Comparison of ENCODE assay signal across 17 cellular contexts in genomic region chr10:47178537-47179290, GRCh38.
DNase-seq lines count a peak whose midpoint lies in the region; ATAC-seq and TF ChIP-seq lines count a peak whose summit lies in the region.
"Had no signal": no experiment of that assay in that cellular context is flagged by ENCODE, and none has a peak within 500 bp of the region (broad histone marks: within the 10 kb centered on the region; RNA-seq: fewer than 3 reads in every experiment).

No MANE protein-coding gene starts in this region.

- no peak overlapping the region for H3K56ac ChIP-seq in IMR-90 (ENCODE audit: extremely low read depth, insufficient read depth, low read length)

- H2BK120ac ChIP-seq in IMR-90 (ENCODE audit: low read depth, low read length), result no peak overlapping the region

- no peaks in the 10 kb centered on the region for H3K79me1 ChIP-seq in IMR-90 (ENCODE audit: low read depth in 1 of 2, low read length in 2 of 2)

- H4K8ac ChIP-seq in IMR-90 (ENCODE audit: low read depth in 2 of 2, low read length in 2 of 2), result no peak overlapping the region

- no peak overlapping the region for H3K27ac Mint-ChIP-seq in activated CD8-positive, alpha-beta memory T cell treated with anti-CD3 and anti-CD28 coated beads, Interleukin-2, amount 10 ng/mL, durations not matched to agents 7 days and 5 days
- no peak overlapping the region for H3K27ac Mint-ChIP-seq in activated CD8-positive, alpha-beta T cell treated with anti-CD3 and anti-CD28 coated beads, Interleukin-2, amount 10 ng/mL, durations not matched to agents 7 days and 5 days
- H3K27ac Mint-ChIP-seq in natural killer cell, result no peak overlapping the region
- H3K27ac Mint-ChIP-seq in CD8-positive, alpha-beta T cell, result no peak overlapping the region
- H3K27ac Mint-ChIP-seq: CD4-positive, alpha-beta T cell had no signal

- no peak overlapping the region for H3K4ac ChIP-seq in IMR-90 (ENCODE audit: low read depth, low read length)

- H3K4me2 ChIP-seq in IMR-90 (ENCODE audit: low read depth, low read length), result no peak overlapping the region
- H3K4me2 ChIP-seq: A549 had no signal

- peak; percentile 38 for ATAC-seq in activated CD8-positive, alpha-beta memory T cell treated with anti-CD3 and anti-CD28 coated beads, Interleukin-2, amount 10 ng/mL, durations not matched to agents 7 days and 5 days
- ATAC-seq in IMR-90 (ENCODE audit: low read depth) (no peak), natural killer cell (peak; percentile 12 to 31 (median 25))
- ATAC-seq in activated CD8-positive, alpha-beta T cell treated with anti-CD3 and anti-CD28 coated beads, Interleukin-2, amount 10 ng/mL, durations not matched to agents 7 days and 5 days, result peak; percentile 14
- ATAC-seq in CD8-positive, alpha-beta T cell, result no peak

- no peaks in the 10 kb centered on the region for H3K36me3 Mint-ChIP-seq in activated CD8-positive, alpha-beta memory T cell treated with anti-CD3 and anti-CD28 coated beads, Interleukin-2, amount 10 ng/mL, durations not matched to agents 7 days and 5 days
- H3K36me3 Mint-ChIP-seq in activated CD8-positive, alpha-beta T cell treated with anti-CD3 and anti-CD28 coated beads, Interleukin-2, amount 10 ng/mL, durations not matched to agents 7 days and 5 days (ENCODE audit: low read depth), result no peaks in the 10 kb centered on the region
- H3K36me3 Mint-ChIP-seq in natural killer cell, result no peaks in the 10 kb centered on the region
- no peaks in the 10 kb centered on the region for H3K36me3 Mint-ChIP-seq in CD8-positive, alpha-beta T cell

- no peaks in the 10 kb centered on the region for H3K36me3 ChIP-seq in IMR-90 (ENCODE audit: control insufficient read depth, insufficient read depth, low read length)
- H3K36me3 ChIP-seq in CD8-positive, alpha-beta T cell (ENCODE audit: insufficient read depth, low read length), result no peaks in the 10 kb centered on the region
- H3K36me3 ChIP-seq: Peyer's patch had no signal

- dilution Hi-C loops in IMR-90 (cut with HindIII; ENCODE audit: low sequenced_read_pairs, unreplicated experiment), result no loop called here

- H2AK5ac ChIP-seq in IMR-90 (ENCODE audit: low read depth, low read length), result peak overlapping the region; percentile 37; the same call in 1 of the 2 replicates

- no TSS peak for BruUV-seq in IMR-90 (replicated peaks; lab: Mats Ljungman, UMichigan)

- no peak overlapping the region for H3K4me3 ChIP-seq in IMR-90 (ENCODE audit: insufficient read depth, low read depth, low read length)
- no peak overlapping the region for H3K4me3 ChIP-seq in CD8-positive, alpha-beta T cell (ENCODE audit: low read depth, low read length)
- H3K4me3 ChIP-seq: A549, Peyer's patch had no signal

- no peak for TF ChIP-seq CTCF in IMR-90 (conservative IDR thresholded peaks at IDR 0.05; ENCODE audit: low read depth, low read length)
- no peak for TF ChIP-seq CTCF in natural killer cell (IDR thresholded peaks at IDR 0.05)
- no peak for TF ChIP-seq CTCF in CD8-positive, alpha-beta T cell (IDR thresholded peaks at IDR 0.05)

- H3K4me1 ChIP-seq in IMR-90 (ENCODE audit: control insufficient read depth, insufficient read depth, low read length), result peaks cover 12% of the 10 kb centered on the region
- H3K4me1 ChIP-seq in CD8-positive, alpha-beta T cell (ENCODE audit: insufficient read depth, low read length), result no peaks in the 10 kb centered on the region
- H3K4me1 ChIP-seq: A549, Peyer's patch had no signal

- no peak overlapping the region; the same call in 2 of the 3 replicates for H2BK15ac ChIP-seq in IMR-90 (ENCODE audit: low read depth, low read length)

- no peak overlapping the region for H2BK20ac ChIP-seq in IMR-90 (ENCODE audit: low read depth, low read length)

- no peaks in the 10 kb centered on the region; the same call in 1 of the 2 replicates for H3K27me3 ChIP-seq in IMR-90 (ENCODE audit: control insufficient read depth, insufficient read depth, low read length)
- no peaks in the 10 kb centered on the region for H3K27me3 ChIP-seq in CD8-positive, alpha-beta T cell (ENCODE audit: insufficient read depth, low read length)
- H3K27me3 ChIP-seq: Peyer's patch had no signal

- peaks cover 11% of the 10 kb centered on the region for H3K9me1 ChIP-seq in IMR-90 (ENCODE audit: insufficient read depth, low read length)

- H4K5ac ChIP-seq in IMR-90 (ENCODE audit: low read depth, low read length), result no peak overlapping the region

- no peak overlapping the region for H3K4me3 Mint-ChIP-seq in activated CD8-positive, alpha-beta memory T cell treated with anti-CD3 and anti-CD28 coated beads, Interleukin-2, amount 10 ng/mL, durations not matched to agents 7 days and 5 days
- H3K4me3 Mint-ChIP-seq in activated CD8-positive, alpha-beta T cell treated with anti-CD3 and anti-CD28 coated beads, Interleukin-2, amount 10 ng/mL, durations not matched to agents 7 days and 5 days, result no peak overlapping the region
- no peak overlapping the region for H3K4me3 Mint-ChIP-seq in natural killer cell
- H3K4me3 Mint-ChIP-seq in CD8-positive, alpha-beta T cell, result no peak overlapping the region
- H3K4me3 Mint-ChIP-seq: CD4-positive, alpha-beta T cell had no signal

- no peaks in the 10 kb centered on the region for H3K9me3 Mint-ChIP-seq in activated CD8-positive, alpha-beta memory T cell treated with anti-CD3 and anti-CD28 coated beads, Interleukin-2, amount 10 ng/mL, durations not matched to agents 7 days and 5 days (ENCODE audit: low read depth)
- H3K9me3 Mint-ChIP-seq in activated CD8-positive, alpha-beta T cell treated with anti-CD3 and anti-CD28 coated beads, Interleukin-2, amount 10 ng/mL, durations not matched to agents 7 days and 5 days (ENCODE audit: insufficient read depth), result no peaks in the 10 kb centered on the region
- no peaks in the 10 kb centered on the region for H3K9me3 Mint-ChIP-seq in natural killer cell
- H3K9me3 Mint-ChIP-seq in CD8-positive, alpha-beta T cell, result no peaks in the 10 kb centered on the region
- H3K9me3 Mint-ChIP-seq: CD4-positive, alpha-beta T cell had no signal

- no peak overlapping the region for H3K9ac ChIP-seq in IMR-90 (ENCODE audit: low read depth, low read length)

- H4K91ac ChIP-seq in IMR-90 (ENCODE audit: insufficient read depth, low read depth, low read length), result no peak overlapping the region

- CTCF ChIA-PET in activated CD8-positive, alpha-beta memory T cell treated with anti-CD3 and anti-CD28 coated beads, Interleukin-2, amount 10 ng/mL, durations not matched to agents 7 days and 5 days (lab: Charles Lee), result interaction anchor here (0.9 to 1.1 kb wide), 2 partner anchors 12 to 131 kb away, joined by 3 to 4 read pairs; no protein-coding TSS in a partner anchor
- CTCF ChIA-PET in IMR-90 (lab: Yijun Ruan, JAX), result no interaction called here
- CTCF ChIA-PET in activated CD8-positive, alpha-beta T cell treated with anti-CD3 and anti-CD28 coated beads, Interleukin-2, amount 10 ng/mL, durations not matched to agents 7 days and 5 days (lab: Charles Lee), result interaction anchor here (0.7 to 1.7 kb wide), 4 partner anchors 13 to 141 kb away, joined by 3 to 6 read pairs (median 4); no protein-coding TSS in a partner anchor
- CTCF ChIA-PET in CD8-positive, alpha-beta T cell (lab: Charles Lee), result interaction anchor here (0.7 to 1.6 kb wide), 2 partner anchors 26 to 28 kb away, joined by 3 read pairs; no protein-coding TSS in a partner anchor

- no peak overlapping the region for H2BK5ac ChIP-seq in IMR-90 (ENCODE audit: low read depth, low read length, poor library complexity, severe bottlenecking)

- no peak for TF ChIP-seq POLR2A in IMR-90 (IDR thresholded peaks at IDR 0.05; ENCODE audit: low read depth, low read length)

- no peak for DNase-seq in activated CD8-positive, alpha-beta memory T cell treated with anti-CD3 and anti-CD28 coated beads, Interleukin-2, amount 10 ng/mL, durations not matched to agents 7 days and 5 days
- no peak for DNase-seq in activated CD8-positive, alpha-beta memory T cell treated with anti-CD3 and anti-CD28 coated beads for 24 hours
- no peak for DNase-seq in IMR-90
- DNase-seq in activated CD8-positive, alpha-beta T cell treated with anti-CD3 and anti-CD28 coated beads, Interleukin-2, amount 10 ng/mL, durations not matched to agents 7 days and 5 days, result no peak
- DNase-seq in natural killer cell, result no peak
- no peak for DNase-seq in CD8-positive, alpha-beta T cell
- no peak for DNase-seq in HPDE6-E6E7 (ENCODE audit: extremely low spot score)
- DNase-seq: CD4-positive, alpha-beta T cell; DMS153; KG1; NCI-H1105 treated with DMSO at 0.1 percent for 48 hours; NCI-H1694; NCI-H2081 treated with DMSO at 0.1 percent for 48 hours; NCI-H748 treated with DMSO at 0.1 percent for 48 hours; NK-92 treated with Interleukin-12 subunit alpha and Interleukin-12 subunit beta, amount 100 ng/mL, for 24 hours; Peyer's patch had no signal

- POLR2A ChIA-PET in IMR-90 (lab: Charles Lee; ENCODE audit: unreplicated experiment), result no interaction called here
- POLR2A ChIA-PET in activated CD8-positive, alpha-beta T cell treated with anti-CD3 and anti-CD28 coated beads, Interleukin-2, amount 10 ng/mL, durations not matched to agents 7 days and 5 days (lab: Charles Lee), result no interaction called here
- POLR2A ChIA-PET in CD8-positive, alpha-beta T cell (lab: Charles Lee), result interaction anchor here (1.3 kb wide), 1 partner anchor 13 kb away, joined by 3 read pairs; no protein-coding TSS in a partner anchor

- no peaks in the 10 kb centered on the region for H3K9me3 ChIP-seq in IMR-90 (ENCODE audit: control insufficient read depth, insufficient read depth, low read length)
- no peaks in the 10 kb centered on the region for H3K9me3 ChIP-seq in CD8-positive, alpha-beta T cell (ENCODE audit: low read length)
- H3K9me3 ChIP-seq: A549, Peyer's patch had no signal

- peaks cover 6% of the 10 kb centered on the region for H3K4me1 Mint-ChIP-seq in activated CD8-positive, alpha-beta memory T cell treated with anti-CD3 and anti-CD28 coated beads, Interleukin-2, amount 10 ng/mL, durations not matched to agents 7 days and 5 days
- H3K4me1 Mint-ChIP-seq in activated CD8-positive, alpha-beta T cell treated with anti-CD3 and anti-CD28 coated beads, Interleukin-2, amount 10 ng/mL, durations not matched to agents 7 days and 5 days (ENCODE audit: low read depth), result no peaks in the 10 kb centered on the region
- H3K4me1 Mint-ChIP-seq in natural killer cell, result no peaks in the 10 kb centered on the region
- no peaks in the 10 kb centered on the region for H3K4me1 Mint-ChIP-seq in CD8-positive, alpha-beta T cell (ENCODE audit: low read depth)

- no peaks in the 10 kb centered on the region for H3K27me3 Mint-ChIP-seq in activated CD8-positive, alpha-beta memory T cell treated with anti-CD3 and anti-CD28 coated beads, Interleukin-2, amount 10 ng/mL, durations not matched to agents 7 days and 5 days
- no peaks in the 10 kb centered on the region for H3K27me3 Mint-ChIP-seq in activated CD8-positive, alpha-beta T cell treated with anti-CD3 and anti-CD28 coated beads, Interleukin-2, amount 10 ng/mL, durations not matched to agents 7 days and 5 days (ENCODE audit: low read depth)
- H3K27me3 Mint-ChIP-seq in natural killer cell (ENCODE audit: low read depth in 2 of 2), result peaks cover 0 to 3% of the 10 kb centered on the region in 2 donors
- H3K27me3 Mint-ChIP-seq in CD8-positive, alpha-beta T cell (ENCODE audit: low read depth), result no peaks in the 10 kb centered on the region
- H3K27me3 Mint-ChIP-seq: CD4-positive, alpha-beta T cell had no signal

- no peak overlapping the region for H2AK9ac ChIP-seq in IMR-90 (replicated peaks; ENCODE audit: low read depth, low read length, poor library complexity)

- no peak overlapping the region for H3K27ac ChIP-seq in IMR-90 (ENCODE audit: insufficient read depth, low read length)
- no peak overlapping the region for H3K27ac ChIP-seq in CD8-positive, alpha-beta T cell (ENCODE audit: low read depth, low read length)
- H3K27ac ChIP-seq: A549, Peyer's patch had no signal

- no peak overlapping the region for H3K23ac ChIP-seq in IMR-90 (ENCODE audit: low read depth, low read length)

- intact Hi-C loops in IMR-90 (cut with micrococcal nuclease), result no loop called here
- intact Hi-C loops in natural killer cell (cut with micrococcal nuclease), result no loop called here
- intact Hi-C loops in CD8-positive, alpha-beta T cell (cut with DNase I, micrococcal nuclease), result no loop called here

- in situ Hi-C loops in IMR-90 (cut with MboI; ENCODE audit: low sequenced_read_pairs), result no loop called here

- 83% methylated on average over 1 of the region's 5 CpGs; no CpG with 5 or more reads in 1 of the 2 experiments for WGBS in IMR-90 (ENCODE audit: extremely low coverage in 2 of 2, insufficient read length in 1 of 2), 2 experiments

- TF ChIP-seq RAD21 in IMR-90 (IDR thresholded peaks at IDR 0.05; ENCODE audit: low read length), result no peak

- H4K20me1 ChIP-seq in IMR-90 (ENCODE audit: insufficient read depth, low read length), result no peaks in the 10 kb centered on the region

- no peak overlapping the region for H3K18ac ChIP-seq in IMR-90 (ENCODE audit: low read depth, low read length)

- H2AFZ ChIP-seq in IMR-90 (replicated peaks; ENCODE audit: low read length, poor library complexity), result no peak overlapping the region

- H3K14ac ChIP-seq in IMR-90 (replicated peaks; ENCODE audit: low read depth, low read length), result no peak overlapping the region

Comparison
In these comparisons a context has a peak if more than half of its experiments do, and no peak if none do; other contexts are left out.
1. ATAC-seq: peak in activated CD8-positive, alpha-beta memory T cell treated with anti-CD3 and anti-CD28 coated beads, Interleukin-2, amount 10 ng/mL, durations not matched to agents 7 days and 5 days (single experiment), activated CD8-positive, alpha-beta T cell treated with anti-CD3 and anti-CD28 coated beads, Interleukin-2, amount 10 ng/mL, durations not matched to agents 7 days and 5 days (single experiment) and natural killer cell (3 of 3); none in IMR-90 (single experiment) and CD8-positive, alpha-beta T cell (single experiment).